Comparison of ENCODE assay signal across 12 cellular contexts in the genomic region with DNA sequence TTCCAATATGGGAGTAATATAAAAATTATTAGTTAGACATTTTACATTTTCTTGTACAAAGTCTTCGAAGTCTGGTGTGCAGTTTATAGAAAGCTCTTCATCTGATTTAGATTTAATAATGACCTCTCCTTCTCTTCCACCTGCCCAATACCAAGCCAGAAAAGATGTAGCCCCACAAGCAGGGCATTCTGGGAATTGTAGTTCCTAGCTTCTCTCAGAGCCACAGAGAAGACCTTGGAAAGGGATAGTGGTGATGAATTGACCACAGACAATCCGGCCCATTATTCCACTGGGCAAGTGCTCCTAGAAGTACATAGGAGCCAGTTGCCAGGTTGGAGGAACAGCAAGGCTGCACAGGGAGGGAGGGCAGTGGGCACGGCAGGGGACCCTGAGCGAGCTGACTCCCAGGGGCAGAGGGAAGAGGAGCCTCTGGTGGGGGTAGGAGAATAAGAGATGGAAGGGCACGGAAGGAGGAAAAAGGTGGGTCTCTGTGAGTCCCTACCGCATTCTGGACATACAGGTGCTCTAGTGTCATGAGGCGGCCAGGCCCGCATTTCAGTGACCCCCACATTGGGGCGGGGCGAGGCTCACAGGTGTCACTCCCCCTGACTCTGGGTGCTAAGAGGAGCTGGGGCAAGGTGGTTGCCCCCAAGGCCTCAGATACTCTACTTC.
A peak's percentile ranks its signal among the peaks of the same experiment; 100 is the strongest.
DNase-seq lines count a peak whose midpoint lies in the region; ATAC-seq, FAIRE-seq and TF ChIP-seq lines count a peak whose summit lies in the region.
"Had no signal": no experiment of that assay in that cellular context is flagged by ENCODE, and none has a peak within 500 bp of the region (broad histone marks: within the 10 kb centered on the region; RNA-seq: fewer than 3 reads in every experiment).

No MANE protein-coding gene starts in this region.

- no peaks in the 10 kb centered on the region for H3K27me3 ChIP-seq in keratinocyte (ENCODE audit: control insufficient read depth, extremely low read depth, insufficient read depth, low read length)
- H3K27me3 ChIP-seq: uterus had no signal

- H3K9me3 Mint-ChIP-seq in HFFc6 = no peaks in the 10 kb centered on the region
- H3K9me3 Mint-ChIP-seq in activated naive CD8-positive, alpha-beta T cell treated with anti-CD3 and anti-CD28 coated beads for 36 hours = no peaks in the 10 kb centered on the region
- H3K9me3 Mint-ChIP-seq: activated naive CD8-positive, alpha-beta T cell treated with anti-CD3 and anti-CD28 coated beads, Interleukin-2, amount 10 ng/mL, durations not matched to agents 7 days and 5 days had no signal

- H3K4me1 Mint-ChIP-seq in HFFc6 (ENCODE audit: low read depth) = peaks cover 25% of the 10 kb centered on the region
- peaks cover 4% of the 10 kb centered on the region for H3K4me1 Mint-ChIP-seq in activated naive CD8-positive, alpha-beta T cell treated with anti-CD3 and anti-CD28 coated beads for 36 hours

- no peaks in the 10 kb centered on the region for H3K4me1 ChIP-seq in keratinocyte (ENCODE audit: control insufficient read depth, extremely low read depth, insufficient read depth, low read length)
- H3K4me1 ChIP-seq: uterus had no signal

- H2AFZ ChIP-seq in keratinocyte (ENCODE audit: control insufficient read depth, low read length) = no peak overlapping the region

- no peak overlapping the region for H3K4me3 ChIP-seq in keratinocyte (ENCODE audit: control insufficient read depth in 2 of 3, extremely low read depth in 1 of 3, insufficient read depth in 2 of 3, low read depth in 1 of 3, low read length in 3 of 3)
- H3K4me3 ChIP-seq: uterus had no signal

- no peak overlapping the region for H3K9ac ChIP-seq in keratinocyte (ENCODE audit: control insufficient read depth, extremely low read depth, insufficient read depth, low read length)

- H3K9me3 ChIP-seq in keratinocyte (ENCODE audit: control insufficient read depth, low read depth, low read length) = no peaks in the 10 kb centered on the region
- H3K9me3 ChIP-seq: uterus had no signal

- no peak overlapping the region for H3K4me3 Mint-ChIP-seq in HFFc6
- no peak overlapping the region for H3K4me3 Mint-ChIP-seq in activated naive CD8-positive, alpha-beta T cell treated with anti-CD3 and anti-CD28 coated beads for 36 hours
- H3K4me3 Mint-ChIP-seq: activated CD8-positive, alpha-beta memory T cell treated with anti-CD3 and anti-CD28 coated beads, Interleukin-2, amount 10 ng/mL, durations not matched to agents 7 days and 5 days; activated naive CD8-positive, alpha-beta T cell treated with anti-CD3 and anti-CD28 coated beads, Interleukin-2, amount 10 ng/mL, durations not matched to agents 7 days and 5 days had no signal

- no peaks in the 10 kb centered on the region for H3K9me1 ChIP-seq in keratinocyte (ENCODE audit: control insufficient read depth, extremely low read depth, insufficient read depth, low read length)

- no peak overlapping the region for H3K27ac Mint-ChIP-seq in HFFc6
- H3K27ac Mint-ChIP-seq in activated naive CD8-positive, alpha-beta T cell treated with anti-CD3 and anti-CD28 coated beads for 36 hours = no peak overlapping the region
- H3K27ac Mint-ChIP-seq: activated CD8-positive, alpha-beta memory T cell treated with anti-CD3 and anti-CD28 coated beads, Interleukin-2, amount 10 ng/mL, durations not matched to agents 7 days and 5 days; activated naive CD8-positive, alpha-beta T cell treated with anti-CD3 and anti-CD28 coated beads, Interleukin-2, amount 10 ng/mL, durations not matched to agents 7 days and 5 days had no signal

- H3K79me2 ChIP-seq in keratinocyte (ENCODE audit: control insufficient read depth, insufficient read depth, low read length) = no peaks in the 10 kb centered on the region

- DNase-seq in NCI-H1417 (lab: John Stamatoyannopoulos, UW) = peak; percentile 17 to 48 (median 17)
- DNase-seq in NCI-H1417 treated with DMSO at 0.1 percent for 48 hours (lab: John Stamatoyannopoulos, UW) = no peak
- DNase-seq in HFFc6 = peak; percentile 52
- DNase-seq in SW 1271 (lab: John Stamatoyannopoulos, UW) = peak; percentile 23 to 44
- DNase-seq in keratinocyte (ENCODE audit: low read depth, low spot score) = no peak
- no peak for DNase-seq in substantia nigra (lab: John Stamatoyannopoulos, UW)
- no peak for DNase-seq in activated naive CD8-positive, alpha-beta T cell treated with anti-CD3 and anti-CD28 coated beads for 36 hours
- DNase-seq: activated CD8-positive, alpha-beta memory T cell treated with anti-CD3 and anti-CD28 coated beads, Interleukin-2, amount 10 ng/mL, durations not matched to agents 7 days and 5 days; activated naive CD8-positive, alpha-beta T cell treated with anti-CD3 and anti-CD28 coated beads, Interleukin-2, amount 10 ng/mL, durations not matched to agents 7 days and 5 days; stimulated activated CD4-positive, alpha-beta T cell treated with anti-CD3 and anti-CD28 coated beads, Interleukin-2, amount 100 ng/mL, for 24 hours had no signal

- no peak overlapping the region for H3K4me2 ChIP-seq in keratinocyte (ENCODE audit: control insufficient read depth, extremely low read depth, insufficient read depth, low read depth, low read length)

- H3K27me3 Mint-ChIP-seq in HFFc6 (ENCODE audit: insufficient read depth) = peaks cover 5% of the 10 kb centered on the region; the same call in 1 of the 2 replicates
- no peaks in the 10 kb centered on the region for H3K27me3 Mint-ChIP-seq in activated naive CD8-positive, alpha-beta T cell treated with anti-CD3 and anti-CD28 coated beads for 36 hours
- H3K27me3 Mint-ChIP-seq: activated naive CD8-positive, alpha-beta T cell treated with anti-CD3 and anti-CD28 coated beads, Interleukin-2, amount 10 ng/mL, durations not matched to agents 7 days and 5 days had no signal

- peak; percentile 51 for FAIRE-seq in keratinocyte (lab: Jason Lieb, UNC)

- no peaks in the 10 kb centered on the region for H4K20me1 ChIP-seq in keratinocyte (ENCODE audit: control insufficient read depth, extremely low read depth, insufficient read depth, low read length)

- H3K36me3 ChIP-seq in keratinocyte (ENCODE audit: control insufficient read depth in 2 of 2, extremely low read depth in 1 of 2, insufficient read depth in 2 of 2, low read length in 2 of 2) = no peaks in the 10 kb centered on the region
- H3K36me3 ChIP-seq: uterus had no signal

- no peak overlapping the region for H3K27ac ChIP-seq in keratinocyte (ENCODE audit: control insufficient read depth, insufficient read depth, low read length)
- H3K27ac ChIP-seq in substantia nigra (ENCODE audit: low read depth, low read length, poor library complexity, severe bottlenecking) = no peak overlapping the region

- dilution Hi-C loops in keratinocyte (cut with MboI; ENCODE audit: extremely low pct_ligation_motif_present, low sequenced_read_pairs) = no loop called here

- ATAC-seq in GM18873 (IDR thresholded peaks at IDR 0.05; ENCODE audit: low FRiP score, unreplicated experiment) = no peak
- ATAC-seq: activated CD8-positive, alpha-beta memory T cell treated with anti-CD3 and anti-CD28 coated beads, Interleukin-2, amount 10 ng/mL, durations not matched to agents 7 days and 5 days had no signal

- no peaks in the 10 kb centered on the region for H3K36me3 Mint-ChIP-seq in HFFc6 (ENCODE audit: low read depth)
- no peaks in the 10 kb centered on the region for H3K36me3 Mint-ChIP-seq in activated naive CD8-positive, alpha-beta T cell treated with anti-CD3 and anti-CD28 coated beads for 36 hours
- H3K36me3 Mint-ChIP-seq: activated CD8-positive, alpha-beta memory T cell treated with anti-CD3 and anti-CD28 coated beads, Interleukin-2, amount 10 ng/mL, durations not matched to agents 7 days and 5 days; activated naive CD8-positive, alpha-beta T cell treated with anti-CD3 and anti-CD28 coated beads, Interleukin-2, amount 10 ng/mL, durations not matched to agents 7 days and 5 days had no signal

- no peak for TF ChIP-seq CTCF in HFFc6 (IDR thresholded peaks at IDR 0.05)
- no peak for TF ChIP-seq CTCF in keratinocyte (optimal IDR thresholded peaks at IDR 0.05 in 1 of 3, IDR thresholded peaks at IDR 0.05 in 1 of 3, conservative IDR thresholded peaks at IDR 0.05 in 1 of 3; ENCODE audit: extremely low read depth in 1 of 3, insufficient read depth in 2 of 3, low read length in 3 of 3)

Comparison
In these comparisons a context has a peak if more than half of its experiments do, and no peak if none do; other contexts are left out.
1. DNase-seq: peak in NCI-H1417 (3 of 3), HFFc6 (single experiment) and SW 1271 (2 of 2); none in NCI-H1417 treated with DMSO at 0.1 percent for 48 hours (single experiment), keratinocyte (single experiment), substantia nigra (0 of 49) and activated naive CD8-positive, alpha-beta T cell treated with anti-CD3 and anti-CD28 coated beads for 36 hours (single experiment).